Comparison of ENCODE assay signal across 15 cellular contexts in the genomic region with DNA sequence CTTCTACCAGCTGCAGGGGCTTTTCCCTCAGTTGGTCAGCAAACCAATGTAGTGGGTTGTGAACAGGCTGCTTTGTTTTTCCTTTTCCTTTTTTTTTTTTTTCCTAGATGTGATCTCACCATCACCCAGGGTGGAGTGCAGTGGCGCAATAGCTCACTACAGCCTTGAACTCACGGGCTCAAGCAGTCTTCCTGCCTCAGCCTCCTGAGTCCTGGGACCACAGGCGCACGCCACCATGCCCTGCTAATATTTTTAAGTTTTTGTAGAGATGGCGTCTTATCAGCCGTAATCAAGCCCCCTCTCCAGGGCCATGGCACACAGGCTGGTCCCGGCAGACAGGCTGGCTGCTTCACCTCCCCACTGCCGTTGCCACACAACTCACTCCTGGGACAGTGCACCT. TPM values are rescaled to one million over a fixed set of nuclear protein-coding genes. Genes with fewer than 3 reads are reported as not detected.
DNase-seq lines count a peak whose midpoint lies in the region; ATAC-seq and TF ChIP-seq lines count a peak whose summit lies in the region.
"Had no signal": no experiment of that assay in that cellular context is flagged by ENCODE, and none has a peak within 500 bp of the region (broad histone marks: within the 10 kb centered on the region; RNA-seq: fewer than 3 reads in every experiment).

No MANE protein-coding gene starts in this region.

- peaks cover 7% of the 10 kb centered on the region for H3K4me1 ChIP-seq in right cardiac atrium (ENCODE audit: control insufficient read depth, insufficient read depth, low read length)

- no peak overlapping the region for H3K4me3 ChIP-seq in right cardiac atrium (ENCODE audit: low read length)
- H3K4me3 ChIP-seq in fibroblast of villous mesenchyme (ENCODE audit: low read depth, low read length), result no peak overlapping the region
- H3K4me3 ChIP-seq: transverse colon had no signal

- TF ChIP-seq CTCF in fibroblast of villous mesenchyme (IDR thresholded peaks at IDR 0.05; ENCODE audit: insufficient read depth, low read depth, low read length) (no peak), type B pancreatic cell (conservative IDR thresholded peaks at IDR 0.05) (no peak)

- H3K4me1 Mint-ChIP-seq in activated T-helper 2 cell treated with anti-CD3 and anti-CD28 coated beads, Interferon-gamma antibody, Interleukin-2, Interleukin-4, amounts not matched to agents 10 μg/mL and 5 μg/mL and 100 μg/mL, durations not matched to agents 14 hours and 24 hours and 36 hours (ENCODE audit: low read depth), result peaks cover 10% of the 10 kb centered on the region
- H3K4me1 Mint-ChIP-seq in type B pancreatic cell (ENCODE audit: unreplicated experiment), result peaks cover 8% of the 10 kb centered on the region

- no peak overlapping the region for H3K27ac ChIP-seq in right cardiac atrium (ENCODE audit: low read length)
- H3K27ac ChIP-seq: transverse colon had no signal

- 82% methylated on average over 8 of the region's 8 CpGs for WGBS in right cardiac atrium

- intact Hi-C loops in right cardiac atrium (cut with DNase I) (no loop called here), Right ventricle myocardium superior (cut with DNase I) (no loop called here)
- intact Hi-C loops in activated T-helper 2 cell treated with anti-CD3 and anti-CD28 coated beads, Interferon-gamma antibody, Interleukin-2, Interleukin-4, amounts not matched to agents 10 μg/mL and 5 μg/mL and 100 μg/mL, durations not matched to agents 14 hours and 24 hours and 36 hours (cut with micrococcal nuclease), result no loop called here

- no peaks in the 10 kb centered on the region for H3K27me3 ChIP-seq in right cardiac atrium (ENCODE audit: control insufficient read depth, insufficient read depth)

- ATAC-seq in right cardiac atrium (no peak), Right ventricle myocardium superior (ENCODE audit: poor library complexity) (no peak)
- ATAC-seq: activated CD4-positive, CD25-positive, alpha-beta regulatory T cell treated with anti-CD3 and anti-CD28 coated beads, Interleukin-2, amount 50 U/mL, for 24 hours; naive thymus-derived CD4-positive, alpha-beta T cell had no signal

- H3K4me3 Mint-ChIP-seq in activated T-helper 2 cell treated with anti-CD3 and anti-CD28 coated beads, Interferon-gamma antibody, Interleukin-2, Interleukin-4, amounts not matched to agents 10 μg/mL and 5 μg/mL and 100 μg/mL, durations not matched to agents 14 hours and 24 hours and 36 hours (ENCODE audit: low read depth), result peak overlapping the region; percentile 5
- peak overlapping the region; percentile 25 for H3K4me3 Mint-ChIP-seq in type B pancreatic cell

- H3K36me3 Mint-ChIP-seq in activated T-helper 2 cell treated with anti-CD3 and anti-CD28 coated beads, Interferon-gamma antibody, Interleukin-2, Interleukin-4, amounts not matched to agents 10 μg/mL and 5 μg/mL and 100 μg/mL, durations not matched to agents 14 hours and 24 hours and 36 hours (ENCODE audit: low read depth), result peaks cover 14% of the 10 kb centered on the region
- no peaks in the 10 kb centered on the region for H3K36me3 Mint-ChIP-seq in type B pancreatic cell

- H3K27ac Mint-ChIP-seq in activated T-helper 2 cell treated with anti-CD3 and anti-CD28 coated beads, Interferon-gamma antibody, Interleukin-2, Interleukin-4, amounts not matched to agents 10 μg/mL and 5 μg/mL and 100 μg/mL, durations not matched to agents 14 hours and 24 hours and 36 hours, result no peak overlapping the region
- H3K27ac Mint-ChIP-seq in type B pancreatic cell, result peak overlapping the region; percentile 26

- no peaks in the 10 kb centered on the region for H3K27me3 Mint-ChIP-seq in activated T-helper 2 cell treated with anti-CD3 and anti-CD28 coated beads, Interferon-gamma antibody, Interleukin-2, Interleukin-4, amounts not matched to agents 10 μg/mL and 5 μg/mL and 100 μg/mL, durations not matched to agents 14 hours and 24 hours and 36 hours (ENCODE audit: low read depth)
- H3K27me3 Mint-ChIP-seq in type B pancreatic cell, result no peaks in the 10 kb centered on the region
- H3K27me3 Mint-ChIP-seq: naive thymus-derived CD4-positive, alpha-beta T cell had no signal

- DNase-seq in right cardiac atrium (peak in 2 of 3 donors; percentile 45 to 74), Right ventricle myocardium superior (no peak), fibroblast of villous mesenchyme (ENCODE audit: low read depth) (peak; percentile 61), type B pancreatic cell (ENCODE audit: extremely low spot score, unreplicated experiment) (no peak), NOMO-1 treated with dmso at 0.1 percent for 144 hours (lab: John Stamatoyannopoulos, UW; ENCODE audit: unreplicated experiment) (no peak), epidermal melanocyte (ENCODE audit: insufficient read length, low spot score) (no peak), foreskin melanocyte (no peak)
- no peak for DNase-seq in activated T-helper 2 cell treated with anti-CD3 and anti-CD28 coated beads, Interferon-gamma antibody, Interleukin-2, Interleukin-4, amounts not matched to agents 10 μg/mL and 5 μg/mL and 100 μg/mL, durations not matched to agents 14 hours and 24 hours and 36 hours (ENCODE audit: low spot score)
- DNase-seq: activated CD8-positive, alpha-beta memory T cell treated with anti-CD3 and anti-CD28 coated beads, Interleukin-2, amount 50 U/mL, for 48 hours; naive thymus-derived CD4-positive, alpha-beta T cell; NCI-H748 treated with DMSO at 0.1 percent for 48 hours; stimulated activated CD4-positive, alpha-beta T cell treated with anti-CD3 and anti-CD28 coated beads, Interleukin-2, amount 100 ng/mL, for 48 hours; transverse colon had no signal

- H3K9me3 ChIP-seq in right cardiac atrium (ENCODE audit: control insufficient read depth, low read length), result no peaks in the 10 kb centered on the region
- H3K9me3 ChIP-seq: transverse colon had no signal

- H3K9me3 Mint-ChIP-seq in activated T-helper 2 cell treated with anti-CD3 and anti-CD28 coated beads, Interferon-gamma antibody, Interleukin-2, Interleukin-4, amounts not matched to agents 10 μg/mL and 5 μg/mL and 100 μg/mL, durations not matched to agents 14 hours and 24 hours and 36 hours, result no peaks in the 10 kb centered on the region
- no peaks in the 10 kb centered on the region for H3K9me3 Mint-ChIP-seq in type B pancreatic cell

RNA-seq across cellular contexts. Expression of gene TRIM11, which starts 3.4 kb away (rescaled TPM):
- 10 to 100 TPM in 1 of 4 donors, 1 to 10 TPM in 3; 8.9 to 10.7 (median 9.5) TPM for total RNA-seq in right cardiac atrium
- polyA plus RNA-seq in right cardiac atrium, result 5.9 TPM
- 6.2 TPM for total RNA-seq in Right ventricle myocardium superior
- total RNA-seq in activated T-helper 2 cell treated with anti-CD3 and anti-CD28 coated beads, Interferon-gamma antibody, Interleukin-2, Interleukin-4, amounts not matched to agents 10 μg/mL and 5 μg/mL and 100 μg/mL, durations not matched to agents 14 hours and 24 hours and 36 hours, result 58.3 and 60.5 TPM in 2 replicates
- total RNA-seq in fibroblast of villous mesenchyme, result 20.7 and 21.9 TPM in 2 replicates
- 33.6 and 38.0 TPM in 2 replicates for total RNA-seq in type B pancreatic cell (ENCODE audit: low replicate concordance)

RNA-seq across cellular contexts. Expression of gene TRIM17, which starts 6.6 kb away (rescaled TPM):
- total RNA-seq in right cardiac atrium (1 to 10 TPM in 2 of 4 donors, under 1 TPM in 2; 0.56 to 2.4 (median 1.2) TPM), Right ventricle myocardium superior (0.32 TPM), fibroblast of villous mesenchyme (under 0.01 and 0.43 TPM in 2 replicates), type B pancreatic cell (ENCODE audit: low replicate concordance) (7.8 and 9.4 TPM in 2 replicates)
- polyA plus RNA-seq in right cardiac atrium, result 0.41 TPM
- total RNA-seq in activated T-helper 2 cell treated with anti-CD3 and anti-CD28 coated beads, Interferon-gamma antibody, Interleukin-2, Interleukin-4, amounts not matched to agents 10 μg/mL and 5 μg/mL and 100 μg/mL, durations not matched to agents 14 hours and 24 hours and 36 hours, result 2.3 and 2.7 TPM in 2 replicates
- total RNA-seq: endothelial cell of umbilical vein, transverse colon had no signal
- polyA plus RNA-seq: endothelial cell of umbilical vein had no signal

Comparison
In these comparisons a context has a peak if more than half of its experiments do, and no peak if none do; other contexts are left out.
1. DNase-seq: peak in right cardiac atrium (2 of 3) and fibroblast of villous mesenchyme (single experiment); none in Right ventricle myocardium superior (single experiment), activated T-helper 2 cell treated with anti-CD3 and anti-CD28 coated beads, Interferon-gamma antibody, Interleukin-2, Interleukin-4, amounts not matched to agents 10 μg/mL and 5 μg/mL and 100 μg/mL, durations not matched to agents 14 hours and 24 hours and 36 hours (single experiment), type B pancreatic cell (single experiment), NOMO-1 treated with dmso at 0.1 percent for 144 hours (single experiment), epidermal melanocyte (single experiment) and foreskin melanocyte (single experiment).